ENCODE assay signal across 8 cellular contexts in the genomic region with DNA sequence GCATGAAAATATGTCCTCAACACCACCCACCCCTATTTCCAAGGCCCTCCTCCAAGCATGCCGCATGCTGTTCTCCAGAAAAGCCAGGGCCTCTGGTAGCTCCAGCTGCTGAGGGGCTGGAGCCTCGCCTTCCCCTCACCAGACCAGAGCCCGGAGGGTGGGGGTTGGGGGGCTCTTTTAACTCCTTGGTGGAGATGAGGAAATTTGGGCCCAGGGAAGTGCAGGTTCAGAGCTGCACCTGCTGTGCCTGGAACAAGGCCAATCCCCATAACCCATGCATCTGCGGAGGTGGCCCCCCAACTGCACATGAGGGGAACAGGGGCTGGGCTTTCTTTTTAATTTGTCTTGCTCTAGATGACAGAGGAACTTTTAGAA. TPM values are rescaled to one million over a fixed set of nuclear protein-coding genes. Genes with fewer than 3 reads are reported as not detected.
DNase-seq lines count a peak whose midpoint lies in the region; ATAC-seq, FAIRE-seq and TF ChIP-seq lines count a peak whose summit lies in the region.

No MANE protein-coding gene starts in this region.

- TF ChIP-seq POLR2A in tibial nerve (IDR thresholded peaks at IDR 0.05) (no peak), H54 (IDR thresholded peaks at IDR 0.05; ENCODE audit: low read depth, low read length) (no peak)

- H3K4me1 Mint-ChIP-seq in activated naive CD4-positive, alpha-beta T cell treated with anti-CD3 and anti-CD28 coated beads, Interleukin-2, amount 10 ng/mL, durations not matched to agents 7 days and 5 days = peaks cover 74% of the 10 kb centered on the region
- H3K4me1 Mint-ChIP-seq in memory B cell = peaks cover 26% of the 10 kb centered on the region

- ATAC-seq in memory B cell (ENCODE audit: low read depth) = no peak

- H3K27me3 ChIP-seq in tibial nerve = no peaks in the 10 kb centered on the region

- H3K36me3 Mint-ChIP-seq in activated naive CD4-positive, alpha-beta T cell treated with anti-CD3 and anti-CD28 coated beads, Interleukin-2, amount 10 ng/mL, durations not matched to agents 7 days and 5 days = no peaks in the 10 kb centered on the region
- H3K36me3 Mint-ChIP-seq in memory B cell = no peaks in the 10 kb centered on the region

- H3K27me3 Mint-ChIP-seq in activated naive CD4-positive, alpha-beta T cell treated with anti-CD3 and anti-CD28 coated beads, Interleukin-2, amount 10 ng/mL, durations not matched to agents 7 days and 5 days = peaks cover 18% of the 10 kb centered on the region
- H3K27me3 Mint-ChIP-seq in memory B cell = no peaks in the 10 kb centered on the region

- H3K9me3 Mint-ChIP-seq in activated naive CD4-positive, alpha-beta T cell treated with anti-CD3 and anti-CD28 coated beads, Interleukin-2, amount 10 ng/mL, durations not matched to agents 7 days and 5 days = no peaks in the 10 kb centered on the region
- H3K9me3 Mint-ChIP-seq in memory B cell = no peaks in the 10 kb centered on the region

- CTCF ChIA-PET in activated naive CD4-positive, alpha-beta T cell treated with anti-CD3 and anti-CD28 coated beads, Interleukin-2, amount 10 ng/mL, durations not matched to agents 7 days and 5 days (lab: Charles Lee) = interaction anchor here (1.1 to 8.8 kb wide), 4 partner anchors 25 to 189 kb away, joined by 4 to 84 read pairs (median 18); no protein-coding TSS in a partner anchor

- peaks cover 0 to 70% (median 22%) of the 10 kb centered on the region in 4 donors for H3K4me1 ChIP-seq in tibial nerve

- H3K27ac ChIP-seq in tibial nerve = peak overlapping the region; percentile 71 to 91 (median 74)

- TF ChIP-seq CTCF in astrocyte of the cerebellum (IDR thresholded peaks at IDR 0.05; ENCODE audit: low read depth, low read length, missing control alignments) (no peak), tibial nerve (IDR thresholded peaks at IDR 0.05) (no peak)

- no peak for FAIRE-seq in H54 (lab: Jason Lieb, UNC)

- no peaks in the 10 kb centered on the region for H3K36me3 ChIP-seq in tibial nerve

- no peak for DNase-seq in activated naive CD4-positive, alpha-beta T cell treated with anti-CD3 and anti-CD28 coated beads, Interleukin-2, amount 10 ng/mL, durations not matched to agents 7 days and 5 days
- DNase-seq in activated naive CD4-positive, alpha-beta T cell treated with anti-CD3 and anti-CD28 coated beads, Interleukin-2, amount 50 U/mL, for 16 hours = no peak
- DNase-seq in astrocyte of the cerebellum (ENCODE audit: low read depth) (no peak), memory B cell (ENCODE audit: low spot score in 2 of 2) (no peak), tibial nerve (ENCODE audit: low spot score in 2 of 2) (no peak), SW 1271 (lab: John Stamatoyannopoulos, UW) (no peak), H54 (ENCODE audit: insufficient read length, low spot score) (no peak), NCI-H146 treated with DMSO at 0.1 percent for 48 hours (lab: John Stamatoyannopoulos, UW; ENCODE audit: unreplicated experiment) (no peak)

- H3K4me3 ChIP-seq in astrocyte of the cerebellum (ENCODE audit: low read depth, low read length) (peak overlapping the region; percentile 35), tibial nerve (peak overlapping the region in 2 of 4 donors; percentile 38 to 75)

- H3K27ac Mint-ChIP-seq in activated naive CD4-positive, alpha-beta T cell treated with anti-CD3 and anti-CD28 coated beads, Interleukin-2, amount 10 ng/mL, durations not matched to agents 7 days and 5 days = no peak overlapping the region
- H3K27ac Mint-ChIP-seq in memory B cell = no peak overlapping the region

- TF ChIP-seq EP300 in tibial nerve (IDR thresholded peaks at IDR 0.05) = no peak

- H3K9me3 ChIP-seq in tibial nerve = no peaks in the 10 kb centered on the region

- 42 to 43% methylated on average over 4 of the region's 4 CpGs for WGBS in tibial nerve, 2 donors

- in situ Hi-C loops in astrocyte of the cerebellum (cut with HindIII; ENCODE audit: low sequenced_read_pairs) = loop anchor here (5.0 kb wide), 1 partner anchor 47 kb away; no protein-coding TSS in a partner anchor

- H3K4me3 Mint-ChIP-seq in activated naive CD4-positive, alpha-beta T cell treated with anti-CD3 and anti-CD28 coated beads, Interleukin-2, amount 10 ng/mL, durations not matched to agents 7 days and 5 days = peak overlapping the region; percentile 66
- H3K4me3 Mint-ChIP-seq in memory B cell = peak overlapping the region; percentile 76

RNA-seq across cellular contexts. Expression of a gene that starts 0.7 kb away (rescaled TPM):
- 10 to 100 TPM; 17.6 to 54.0 (median 36.8) TPM for total RNA-seq in tibial nerve

RNA-seq across cellular contexts. Expression of a gene that starts 20.4 kb away (rescaled TPM):
- 10 to 100 TPM; 65.7 to 99.4 (median 77.2) TPM for total RNA-seq in tibial nerve

RNA-seq across cellular contexts. Expression of a gene that starts 59.9 kb away (rescaled TPM):
- total RNA-seq in tibial nerve = not detected
